ENCODE assay signal across 8 cellular contexts in genomic region chr11:33996498-33997454, GRCh38. TPM values are rescaled to one million over a fixed set of nuclear protein-coding genes. Genes with fewer than 3 reads are reported as not detected.
DNase-seq lines count a peak whose midpoint lies in the region; ATAC-seq, FAIRE-seq and TF ChIP-seq lines count a peak whose summit lies in the region.

No MANE protein-coding gene starts in this region.

- WGBS in esophagus muscularis mucosa, result 26% methylated on average over 25 of the region's 25 CpGs

- H2AFZ ChIP-seq in OCI-LY3 (ENCODE audit: low read depth, low read length), result peak overlapping the region; percentile 84

- H3K36me3 ChIP-seq in OCI-LY3 (replicated peaks; ENCODE audit: low read depth, low read length) (no peaks in the 10 kb centered on the region), esophagus muscularis mucosa (no peaks in the 10 kb centered on the region)

- peaks cover 3 to 7% of the 10 kb centered on the region in 2 donors for H3K4me1 Mint-ChIP-seq in natural killer cell treated with Interleukin-12 subunit alpha and Interleukin-12 subunit beta and Interleukin-15 and Interleukin-18, amount 100 ng/mL, for 72 hours (ENCODE audit: low read depth in 2 of 2)
- peaks cover 6 to 9% of the 10 kb centered on the region in 2 donors for H3K4me1 Mint-ChIP-seq in stimulated activated naive B cell treated with anti-CD40 and anti-IgM and Interleukin-4, amounts not matched to agents 10 μg/mL and 1 μg/mL and 100 μg/mL, for 72 hours

- H3K4me2 ChIP-seq in OCI-LY3 (ENCODE audit: low read length), result peak overlapping the region; percentile 88

- peak overlapping the region; percentile 5; the same call in 1 of the 2 replicates for H3K9ac ChIP-seq in OCI-LY3 (ENCODE audit: low read length)

- H3K27ac ChIP-seq in OCI-LY3 (ENCODE audit: low read length) (no peak overlapping the region), esophagus muscularis mucosa (replicated peaks in 1 of 4) (no peak overlapping the region)

- FAIRE-seq in D721Med (lab: Jason Lieb, UNC), result no peak

- peaks cover 17 to 21% of the 10 kb centered on the region in 2 donors for H3K27me3 Mint-ChIP-seq in natural killer cell treated with Interleukin-12 subunit alpha and Interleukin-12 subunit beta and Interleukin-15 and Interleukin-18, amount 100 ng/mL, for 72 hours
- H3K27me3 Mint-ChIP-seq in stimulated activated naive B cell treated with anti-CD40 and anti-IgM and Interleukin-4, amounts not matched to agents 10 μg/mL and 1 μg/mL and 100 μg/mL, for 72 hours, result peaks cover 20 to 25% of the 10 kb centered on the region in 2 donors

- H3K4me1 ChIP-seq in OCI-LY3 (ENCODE audit: low read length) (peaks cover 25% of the 10 kb centered on the region), esophagus muscularis mucosa (peaks cover 5 to 15% (median 11%) of the 10 kb centered on the region in 4 donors)

- peak; percentile 73 for TF ChIP-seq CTCF in D721Med (IDR thresholded peaks at IDR 0.05; ENCODE audit: insufficient read depth, missing control alignments)
- TF ChIP-seq CTCF in OCI-LY3 (IDR thresholded peaks at IDR 0.05; ENCODE audit: low read depth, low read length), result peak; percentile 84
- peak; percentile 75 to 88 (median 76) for TF ChIP-seq CTCF in esophagus muscularis mucosa (IDR thresholded peaks at IDR 0.05)

- H3K9me3 Mint-ChIP-seq in natural killer cell treated with Interleukin-12 subunit alpha and Interleukin-12 subunit beta and Interleukin-15 and Interleukin-18, amount 100 ng/mL, for 72 hours, result no peaks in the 10 kb centered on the region
- H3K9me3 Mint-ChIP-seq in stimulated activated naive B cell treated with anti-CD40 and anti-IgM and Interleukin-4, amounts not matched to agents 10 μg/mL and 1 μg/mL and 100 μg/mL, for 72 hours, result no peaks in the 10 kb centered on the region

- no peak for TF ChIP-seq EP300 in esophagus muscularis mucosa (IDR thresholded peaks at IDR 0.05)

- H4K20me1 ChIP-seq in OCI-LY3 (ENCODE audit: insufficient read depth, low read length), result no peaks in the 10 kb centered on the region

- H3K4me3 Mint-ChIP-seq in natural killer cell treated with Interleukin-12 subunit alpha and Interleukin-12 subunit beta and Interleukin-15 and Interleukin-18, amount 100 ng/mL, for 72 hours, result peak overlapping the region; percentile 21
- H3K4me3 Mint-ChIP-seq in stimulated activated naive B cell treated with anti-CD40 and anti-IgM and Interleukin-4, amounts not matched to agents 10 μg/mL and 1 μg/mL and 100 μg/mL, for 72 hours, result no peak overlapping the region

- ATAC-seq in GM21447 (IDR thresholded peaks at IDR 0.05; ENCODE audit: unreplicated experiment), result peak; percentile 67
- ATAC-seq in natural killer cell treated with Interleukin-12 subunit alpha and Interleukin-12 subunit beta and Interleukin-15 and Interleukin-18, amount 100 ng/mL, for 72 hours, result peak; percentile 89 to 92
- peak; percentile 97 to 98 for ATAC-seq in stimulated activated naive B cell treated with anti-CD40 and anti-IgM and Interleukin-4, amounts not matched to agents 10 μg/mL and 1 μg/mL and 100 μg/mL, for 72 hours (replicated peaks)

- DNase-seq in D721Med (ENCODE audit: insufficient read length, low spot score) (no peak), HuH-7.5 (ENCODE audit: low spot score) (peak; percentile 34), activated T-cell treated with anti-CD3 and anti-CD28 coated beads for 48 hours (ENCODE audit: low read depth) (peak; percentile 62), esophagus muscularis mucosa (ENCODE audit: extremely low spot score) (no peak)
- DNase-seq in natural killer cell treated with Interleukin-12 subunit alpha and Interleukin-12 subunit beta and Interleukin-15 and Interleukin-18, amount 100 ng/mL, for 72 hours (ENCODE audit: low spot score), result peak; percentile 80
- DNase-seq in stimulated activated naive B cell treated with anti-CD40 and anti-IgM and Interleukin-4, amounts not matched to agents 10 μg/mL and 1 μg/mL and 100 μg/mL, for 72 hours, result peak; percentile 74

- no peak for TF ChIP-seq POLR2A in esophagus muscularis mucosa (IDR thresholded peaks at IDR 0.05; ENCODE audit: low read depth)

- peak overlapping the region; percentile 61 for H3K4me3 ChIP-seq in OCI-LY3 (ENCODE audit: low read length)
- peak overlapping the region in 2 of 4 donors; percentile 12 to 31 for H3K4me3 ChIP-seq in esophagus muscularis mucosa

- no peaks in the 10 kb centered on the region for H3K36me3 Mint-ChIP-seq in natural killer cell treated with Interleukin-12 subunit alpha and Interleukin-12 subunit beta and Interleukin-15 and Interleukin-18, amount 100 ng/mL, for 72 hours
- no peaks in the 10 kb centered on the region for H3K36me3 Mint-ChIP-seq in stimulated activated naive B cell treated with anti-CD40 and anti-IgM and Interleukin-4, amounts not matched to agents 10 μg/mL and 1 μg/mL and 100 μg/mL, for 72 hours

- peaks cover 28% of the 10 kb centered on the region for H3K27me3 ChIP-seq in OCI-LY3 (ENCODE audit: low read depth, low read length)
- H3K27me3 ChIP-seq in esophagus muscularis mucosa, result peaks cover 0 to 6% (median 0%) of the 10 kb centered on the region in 4 donors

- H3K79me2 ChIP-seq in OCI-LY3 (ENCODE audit: low read length), result no peaks in the 10 kb centered on the region

- no peak overlapping the region for H3K27ac Mint-ChIP-seq in natural killer cell treated with Interleukin-12 subunit alpha and Interleukin-12 subunit beta and Interleukin-15 and Interleukin-18, amount 100 ng/mL, for 72 hours
- H3K27ac Mint-ChIP-seq in stimulated activated naive B cell treated with anti-CD40 and anti-IgM and Interleukin-4, amounts not matched to agents 10 μg/mL and 1 μg/mL and 100 μg/mL, for 72 hours, result no peak overlapping the region

- intact Hi-C loops in esophagus muscularis mucosa (cut with DNase I), result loop anchor here (2.0 to 5.0 kb wide), 3 partner anchors 56 to 362 kb away; partner anchors contain the start of genes ABTB2, CAPRIN1 and NAT10

- H3K9me3 ChIP-seq in OCI-LY3 (ENCODE audit: insufficient read depth, low read length), result no peaks in the 10 kb centered on the region
- H3K9me3 ChIP-seq in esophagus muscularis mucosa, result no peaks in the 10 kb centered on the region

RNA-seq across cellular contexts. Expression of gene CAPRIN1, which starts 54.8 kb away (rescaled TPM):
- 100 to 1,000 TPM in 3 of 4 donors, 10 to 100 TPM in 1; 99.9 to 152 (median 103) TPM for total RNA-seq in esophagus muscularis mucosa
- total RNA-seq in natural killer cell treated with Interleukin-12 subunit alpha and Interleukin-12 subunit beta and Interleukin-15 and Interleukin-18, amount 100 ng/mL, for 72 hours, result 100 to 1,000 TPM; 228 to 234 TPM

Comparison
In these comparisons a context has a peak if more than half of its experiments do, and no peak if none do; other contexts are left out.
1. DNase-seq: peak in HuH-7.5 (single experiment), activated T-cell treated with anti-CD3 and anti-CD28 coated beads for 48 hours (single experiment), natural killer cell treated with Interleukin-12 subunit alpha and Interleukin-12 subunit beta and Interleukin-15 and Interleukin-18, amount 100 ng/mL, for 72 hours (single experiment) and stimulated activated naive B cell treated with anti-CD40 and anti-IgM and Interleukin-4, amounts not matched to agents 10 μg/mL and 1 μg/mL and 100 μg/mL, for 72 hours (single experiment); none in D721Med (single experiment) and esophagus muscularis mucosa (single experiment).
2. Peak in every context shown above with its lines, with median percentiles within 50 percentile points of each other: CTCF ChIP-seq and ATAC-seq.